23 cellular contexts compared by ENCODE assay signal in the genomic region with DNA sequence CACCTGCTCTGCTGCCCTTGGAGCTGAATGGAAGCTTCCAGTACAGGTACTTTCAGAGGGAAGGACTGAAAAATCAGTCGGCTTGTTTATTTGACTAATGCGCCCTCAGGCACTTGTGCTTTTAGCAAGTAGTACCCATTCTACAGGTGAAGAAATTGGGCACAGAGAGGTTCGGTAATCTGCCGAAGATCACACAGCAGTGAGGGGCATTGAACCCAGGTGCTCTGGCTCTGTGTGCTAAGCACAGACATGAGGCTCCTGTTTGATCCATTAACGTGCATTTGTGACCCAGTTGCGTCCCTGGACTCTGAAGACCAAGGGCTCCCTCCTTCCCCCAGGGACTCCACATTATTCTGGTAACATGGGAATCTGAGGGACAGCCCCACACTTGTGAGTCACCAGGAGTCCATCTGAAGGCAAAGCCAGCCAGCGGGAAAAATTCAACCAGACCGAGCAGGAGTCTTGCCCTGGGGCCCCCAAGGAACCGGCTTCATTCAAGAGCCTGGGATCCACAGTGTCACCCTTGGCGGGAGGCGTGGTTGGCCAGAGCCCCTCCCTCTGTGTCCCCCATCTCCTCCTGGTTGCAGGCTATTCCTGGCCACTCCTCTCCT.
DNase-seq lines count a peak whose midpoint lies in the region; ATAC-seq and TF ChIP-seq lines count a peak whose summit lies in the region.
"Had no signal": no experiment of that assay in that cellular context is flagged by ENCODE, and none has a peak within 500 bp of the region (broad histone marks: within the 10 kb centered on the region; RNA-seq: fewer than 3 reads in every experiment).

No MANE protein-coding gene starts in this region.

- no peak overlapping the region for H3K4me2 ChIP-seq in mesenchymal stem cell (ENCODE audit: low read length, poor library complexity, severe bottlenecking)
- H3K4me2 ChIP-seq: PC-9 had no signal

- H2BK120ac ChIP-seq in mesenchymal stem cell (ENCODE audit: low read depth, low read length), result no peak overlapping the region

- no peak for ATAC-seq in left ventricle myocardium superior
- ATAC-seq in heart left ventricle, result no peak

- H2AK5ac ChIP-seq in mesenchymal stem cell (ENCODE audit: low read length, severe bottlenecking), result no peak overlapping the region

- H2BK5ac ChIP-seq in mesenchymal stem cell (ENCODE audit: low read depth, low read length, poor library complexity, severe bottlenecking), result no peak overlapping the region

- H3K4ac ChIP-seq in mesenchymal stem cell (ENCODE audit: low read depth in 1 of 2, low read length in 2 of 2), result no peak overlapping the region

- no peak for TF ChIP-seq POLR2A in heart left ventricle (IDR thresholded peaks at IDR 0.05)
- TF ChIP-seq POLR2A in stomach (IDR thresholded peaks at IDR 0.05), result no peak
- no peak for TF ChIP-seq POLR2A in adrenal gland (IDR thresholded peaks at IDR 0.05)

- H3K27me3 ChIP-seq in heart left ventricle (peaks cover 0 to 4% (median 0%) of the 10 kb centered on the region in 9 donors), stomach (peaks cover 0 to 38% (median 0%) of the 10 kb centered on the region in 3 donors), adrenal gland (no peaks in the 10 kb centered on the region), mesenchymal stem cell (ENCODE audit: control insufficient read depth in 1 of 2, insufficient read depth in 1 of 2, low read length in 2 of 2) (peaks cover 0 to 61% of the 10 kb centered on the region in 2 experiments)

- no peak overlapping the region for H3K23ac ChIP-seq in mesenchymal stem cell (ENCODE audit: low read length in 2 of 2)

- TF ChIP-seq CTCF in heart left ventricle (IDR thresholded peaks at IDR 0.05) (no peak), stomach (IDR thresholded peaks at IDR 0.05) (no peak), adrenal gland (IDR thresholded peaks at IDR 0.05) (no peak)

- H4K8ac ChIP-seq in mesenchymal stem cell (ENCODE audit: low read length), result no peak overlapping the region

- H2BK15ac ChIP-seq in mesenchymal stem cell (ENCODE audit: low read depth, poor library complexity, severe bottlenecking), result no peak overlapping the region

- H3K27ac ChIP-seq in heart left ventricle (peak overlapping the region in 2 of 12 donors; percentile 17 to 49), stomach (peak overlapping the region; percentile 34 to 83 (median 58)), adrenal gland (no peak overlapping the region), mesenchymal stem cell (ENCODE audit: low read length, poor library complexity, severe bottlenecking) (no peak overlapping the region)
- H3K27ac ChIP-seq: HL-60, PC-9 had no signal

- H3K79me1 ChIP-seq in mesenchymal stem cell (replicated peaks; ENCODE audit: low read length, poor library complexity, severe bottlenecking), result no peaks in the 10 kb centered on the region

- H3K4me3 ChIP-seq in heart left ventricle (no peak overlapping the region), stomach (no peak overlapping the region), adrenal gland (no peak overlapping the region), mesenchymal stem cell (ENCODE audit: insufficient read depth in 1 of 2, low read depth in 1 of 2, low read length in 2 of 2) (no peak overlapping the region)
- H3K4me3 ChIP-seq: PC-9 had no signal

- TF ChIP-seq EP300 in stomach (IDR thresholded peaks at IDR 0.05), result no peak

- H4K91ac ChIP-seq in mesenchymal stem cell (ENCODE audit: low read length), result no peak overlapping the region

- H3K9me3 ChIP-seq in heart left ventricle (peaks cover 0 to 2% (median 0%) of the 10 kb centered on the region in 12 donors), stomach (no peaks in the 10 kb centered on the region), adrenal gland (replicated peaks in 1 of 3) (no peaks in the 10 kb centered on the region), mesenchymal stem cell (ENCODE audit: control insufficient read depth, low read length) (peaks cover 5% of the 10 kb centered on the region)

- 80 to 87% (median 86%) methylated on average over 9 to 11 of the region's 11 CpGs for WGBS in heart left ventricle, 4 donors
- WGBS in stomach, 5 donors, result 55 to 70% (median 62%) methylated on average over 11 of the region's 11 CpGs
- WGBS in adrenal gland, 4 donors, result 71 to 76% (median 74%) methylated on average over 10 to 11 of the region's 11 CpGs
- WGBS in mesenchymal stem cell, result 86% methylated on average over 9 of the region's 11 CpGs

- H2BK12ac ChIP-seq in mesenchymal stem cell (ENCODE audit: low read length in 2 of 2), result no peak overlapping the region

- H3K9ac ChIP-seq in mesenchymal stem cell (ENCODE audit: low read length), result no peak overlapping the region

- H3K18ac ChIP-seq in mesenchymal stem cell (ENCODE audit: low read depth in 1 of 2, low read length in 2 of 2), result no peak overlapping the region

- peaks cover 0 to 32% (median 0%) of the 10 kb centered on the region in 12 donors for H3K4me1 ChIP-seq in heart left ventricle
- H3K4me1 ChIP-seq in stomach, result peaks cover 22 to 39% (median 34%) of the 10 kb centered on the region in 4 donors
- H3K4me1 ChIP-seq in adrenal gland (replicated peaks in 1 of 2), result no peaks in the 10 kb centered on the region
- no peaks in the 10 kb centered on the region for H3K4me1 ChIP-seq in mesenchymal stem cell (ENCODE audit: control insufficient read depth, insufficient read depth, low read depth, low read length)

- H3K36me3 ChIP-seq in heart left ventricle, result no peaks in the 10 kb centered on the region
- no peaks in the 10 kb centered on the region for H3K36me3 ChIP-seq in stomach
- no peaks in the 10 kb centered on the region for H3K36me3 ChIP-seq in adrenal gland (replicated peaks in 1 of 2)
- H3K36me3 ChIP-seq in mesenchymal stem cell (ENCODE audit: control insufficient read depth in 1 of 2, insufficient read depth in 2 of 2, low read depth in 1 of 2, low read length in 2 of 2), result no peaks in the 10 kb centered on the region

- intact Hi-C loops in left ventricle myocardium superior (cut with micrococcal nuclease), result no loop called here
- intact Hi-C loops in heart left ventricle (cut with DNase I), result no loop called here
- intact Hi-C loops in stomach (cut with DNase I; ENCODE audit: low total_unique reads), result no loop called here
- intact Hi-C loops in adrenal gland (cut with DNase I), result no loop called here

- no peak overlapping the region for H3K14ac ChIP-seq in mesenchymal stem cell (ENCODE audit: low read length in 2 of 2)

- DNase-seq in left ventricle myocardium superior, result peak; percentile 22
- no peak for DNase-seq in heart left ventricle
- peak; percentile 8 for DNase-seq in RPMI7951 (ENCODE audit: low read depth)
- DNase-seq in kidney tubule cell (ENCODE audit: low spot score), result peak; percentile 5
- no peak for DNase-seq in stomach
- DNase-seq in stimulated activated CD4-positive, alpha-beta T cell treated with anti-CD3 and anti-CD28 coated beads, Interleukin-4, amount 100 ng/mL, for 24 hours, result no peak
- no peak for DNase-seq in adrenal gland
- no peak for DNase-seq in mesenchymal stem cell
- DNase-seq: 8988T; GOT3; HCEC 1CT; Kasumi-1; NCI-H1105 treated with DMSO at 0.1 percent for 48 hours; NCI-H146; NCI-H1930; NCI-H2107; NCI-H524; NCI-H82; NK-92 treated with Interleukin-12 subunit alpha and Interleukin-12 subunit beta, amount 100 ng/mL, for 24 hours; PC-9; RPMI8226; SHP77 had no signal

- no peak overlapping the region for H2AFZ ChIP-seq in mesenchymal stem cell (ENCODE audit: low read depth, low read length)
- H2AFZ ChIP-seq: PC-9 had no signal

Comparison
In these comparisons a context has a peak if more than half of its experiments do, and no peak if none do; other contexts are left out.
1. DNase-seq: peak in left ventricle myocardium superior (single experiment), RPMI7951 (single experiment) and kidney tubule cell (single experiment); none in heart left ventricle (0 of 5), stomach (single experiment), stimulated activated CD4-positive, alpha-beta T cell treated with anti-CD3 and anti-CD28 coated beads, Interleukin-4, amount 100 ng/mL, for 24 hours (single experiment), adrenal gland (0 of 7) and mesenchymal stem cell (single experiment).
2. H3K27ac ChIP-seq: peak in stomach (5 of 5); none in adrenal gland (0 of 5) and mesenchymal stem cell (single experiment).